10 cellular contexts compared by ENCODE assay signal in genomic region chr1:235908742-235909520, GRCh38. TPM values are rescaled to one million over a fixed set of nuclear protein-coding genes. Genes with fewer than 3 reads are reported as not detected.
DNase-seq lines count a peak whose midpoint lies in the region; ATAC-seq, FAIRE-seq and TF ChIP-seq lines count a peak whose summit lies in the region.
"Had no signal": no experiment of that assay in that cellular context is flagged by ENCODE, and none has a peak within 500 bp of the region (broad histone marks: within the 10 kb centered on the region; RNA-seq: fewer than 3 reads in every experiment).

No MANE protein-coding gene starts in this region.

- H3K4me3 Mint-ChIP-seq in activated naive CD8-positive, alpha-beta T cell treated with anti-CD3 and anti-CD28 coated beads, Interleukin-2, amount 50 U/mL, for 24 hours: no peak overlapping the region

- H3K27me3 ChIP-seq in kidney epithelial cell (ENCODE audit: control insufficient read depth, insufficient read depth, low read length) (no peaks in the 10 kb centered on the region), dorsolateral prefrontal cortex (no peaks in the 10 kb centered on the region)
- H3K27me3 ChIP-seq: heart right ventricle had no signal

- peak; percentile 20 for FAIRE-seq in urothelium cell line (lab: Jason Lieb, UNC)

- no peaks in the 10 kb centered on the region for H3K36me3 ChIP-seq in kidney epithelial cell (ENCODE audit: control insufficient read depth, insufficient read depth, low read length)
- H3K36me3 ChIP-seq: heart right ventricle had no signal

- H3K4me3 ChIP-seq in kidney epithelial cell (ENCODE audit: low read depth, low read length): no peak overlapping the region
- H3K4me3 ChIP-seq in dorsolateral prefrontal cortex: no peak overlapping the region
- H3K4me3 ChIP-seq: heart right ventricle had no signal

- H3K27me3 Mint-ChIP-seq in activated naive CD8-positive, alpha-beta T cell treated with anti-CD3 and anti-CD28 coated beads, Interleukin-2, amount 50 U/mL, for 24 hours: no peaks in the 10 kb centered on the region

- no peaks in the 10 kb centered on the region for H3K36me3 Mint-ChIP-seq in activated naive CD8-positive, alpha-beta T cell treated with anti-CD3 and anti-CD28 coated beads, Interleukin-2, amount 50 U/mL, for 24 hours (ENCODE audit: low read depth)

- TF ChIP-seq CTCF in kidney epithelial cell (IDR thresholded peaks at IDR 0.05; ENCODE audit: insufficient read depth, low read length, poor library complexity, severe bottlenecking) (peak; percentile 8), dorsolateral prefrontal cortex (IDR thresholded peaks at IDR 0.05 in 54 of 56, conservative IDR thresholded peaks at IDR 0.05 in 2 of 56; ENCODE audit: low read depth in 1 of 56, partially characterized antibody in 56 of 56) (no peak)

- no peaks in the 10 kb centered on the region for H3K9me3 Mint-ChIP-seq in activated naive CD8-positive, alpha-beta T cell treated with anti-CD3 and anti-CD28 coated beads, Interleukin-2, amount 50 U/mL, for 24 hours

- peak; percentile 44 to 76 for ATAC-seq in left cardiac atrium
- no peak for ATAC-seq in left ventricle myocardium superior
- peak; percentile 23 for ATAC-seq in activated naive CD8-positive, alpha-beta T cell treated with anti-CD3 and anti-CD28 coated beads, Interleukin-2, amount 50 U/mL, for 24 hours
- no peak for ATAC-seq in GM21360 (IDR thresholded peaks at IDR 0.05; ENCODE audit: unreplicated experiment)
- ATAC-seq: heart right ventricle had no signal

- peaks cover 45% of the 10 kb centered on the region for H3K4me1 Mint-ChIP-seq in activated naive CD8-positive, alpha-beta T cell treated with anti-CD3 and anti-CD28 coated beads, Interleukin-2, amount 50 U/mL, for 24 hours

- peak overlapping the region; percentile 74 for H3K27ac Mint-ChIP-seq in activated naive CD8-positive, alpha-beta T cell treated with anti-CD3 and anti-CD28 coated beads, Interleukin-2, amount 50 U/mL, for 24 hours

- intact Hi-C loops in left cardiac atrium (cut with DNase I): no loop called here
- intact Hi-C loops in left ventricle myocardium superior (cut with micrococcal nuclease): no loop called here
- intact Hi-C loops in dorsolateral prefrontal cortex (cut with DNase I): no loop called here

- peak overlapping the region in 21 of 59 donors; percentile 0 to 84 (median 42) for H3K27ac ChIP-seq in dorsolateral prefrontal cortex

- DNase-seq in left cardiac atrium (no peak), left ventricle myocardium superior (no peak), kidney epithelial cell (ENCODE audit: low read depth) (peak; percentile 93), urothelium cell line (ENCODE audit: low spot score) (peak; percentile 80), NCI-H2196 (lab: John Stamatoyannopoulos, UW; ENCODE audit: unreplicated experiment) (no peak), dorsolateral prefrontal cortex (no peak)
- no peak for DNase-seq in activated naive CD8-positive, alpha-beta T cell treated with anti-CD3 and anti-CD28 coated beads, Interleukin-2, amount 50 U/mL, for 24 hours
- DNase-seq: heart right ventricle, NCI-H146 had no signal

RNA-seq across cellular contexts. Expression of gene LYST, which starts 42.2 kb away (rescaled TPM):
- total RNA-seq in left cardiac atrium (10 to 100 TPM; 10.7 to 16.2 TPM), left ventricle myocardium superior (11.9 TPM), kidney epithelial cell (10.9 and 12.7 TPM in 2 replicates), dorsolateral prefrontal cortex (10 to 100 TPM; 43.6 to 84.7 (median 61.2) TPM)

Comparison
In these comparisons a context has a peak if more than half of its experiments do, and no peak if none do; other contexts are left out.
1. ATAC-seq: peak in left cardiac atrium (2 of 2) and activated naive CD8-positive, alpha-beta T cell treated with anti-CD3 and anti-CD28 coated beads, Interleukin-2, amount 50 U/mL, for 24 hours (single experiment); none in left ventricle myocardium superior (single experiment) and GM21360 (single experiment).
2. DNase-seq: peak in kidney epithelial cell (single experiment) and urothelium cell line (single experiment); none in left cardiac atrium (single experiment), left ventricle myocardium superior (single experiment), activated naive CD8-positive, alpha-beta T cell treated with anti-CD3 and anti-CD28 coated beads, Interleukin-2, amount 50 U/mL, for 24 hours (single experiment), NCI-H2196 (single experiment) and dorsolateral prefrontal cortex (0 of 10).